29 cellular contexts compared by ENCODE assay signal in the genomic region with DNA sequence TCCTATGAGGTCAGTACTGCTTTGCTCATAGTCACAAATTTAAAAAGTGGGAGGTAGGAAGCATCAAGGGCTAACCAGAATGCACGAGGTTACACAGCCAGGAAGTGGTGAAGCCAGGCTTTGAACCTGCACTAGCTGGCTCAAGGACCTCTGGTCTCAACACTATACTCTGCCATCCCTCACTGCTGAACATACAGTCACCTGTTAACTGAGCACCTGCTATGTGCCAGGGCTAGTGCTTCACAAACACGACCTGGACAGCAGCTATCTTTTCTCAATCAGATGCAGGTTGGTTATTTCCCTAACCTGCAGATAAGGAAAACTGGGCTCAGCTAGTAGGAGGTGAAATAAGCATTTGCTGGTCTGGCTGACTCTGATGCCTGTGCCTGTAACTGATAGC.
"Had no signal": no experiment of that assay in that cellular context is flagged by ENCODE, and none has a peak within 500 bp of the region (broad histone marks: within the 10 kb centered on the region; RNA-seq: fewer than 3 reads in every experiment).

No MANE protein-coding gene starts in this region.

- H3K4me1 ChIP-seq: adrenal gland, body of pancreas, colonic mucosa had no signal

- H3K27me3 Mint-ChIP-seq: activated CD4-positive, alpha-beta memory T cell treated with anti-CD3 and anti-CD28 coated beads for 36 hours; activated CD4-positive, alpha-beta T cell treated with anti-CD3 and anti-CD28 coated beads for 36 hours; activated naive CD4-positive, alpha-beta T cell treated with anti-CD3 and anti-CD28 coated beads, Interleukin-2, amount 50 U/mL, for 24 hours; central memory CD8-positive, alpha-beta T cell had no signal

- DNase-seq: activated CD4-positive, alpha-beta memory T cell treated with anti-CD3 and anti-CD28 coated beads for 36 hours; activated CD4-positive, alpha-beta T cell treated with anti-CD3 and anti-CD28 coated beads for 36 hours; activated CD4-positive, alpha-beta T cell treated with anti-CD3 and anti-CD28 coated beads, Interleukin-2, amount 10 ng/mL, durations not matched to agents 24 days and 14 days; activated CD4-positive, CD25-positive, alpha-beta regulatory T cell; activated CD4-positive, CD25-positive, alpha-beta regulatory T cell treated with anti-CD3 and anti-CD28 coated beads, Interleukin-2, amount 50 U/mL, for 72 hours; activated CD8-positive, alpha-beta memory T cell treated with anti-CD3 and anti-CD28 coated beads, Interleukin-2, amount 10 ng/mL, durations not matched to agents 7 days and 5 days; activated CD8-positive, alpha-beta memory T cell treated with anti-CD3 and anti-CD28 coated beads, Interleukin-2, amount 50 U/mL, for 4 hours; activated CD8-positive, alpha-beta T cell treated with anti-CD3 and anti-CD28 coated beads, Interleukin-2, amount 10 ng/mL, durations not matched to agents 7 days and 5 days; activated effector memory CD4-positive, alpha-beta T cell treated with anti-CD3 and anti-CD28 coated beads, Interleukin-2, amount 50 U/mL, for 16 hours; activated naive CD4-positive, alpha-beta T cell treated with anti-CD3 and anti-CD28 coated beads for 36 hours; activated T-cell treated with anti-CD3 and anti-CD28 coated beads, Interleukin-2, amount 50 U/mL, for 1 hour; activated T-cell treated with anti-CD3 and anti-CD28 coated beads, Interleukin-2, amount 50 U/mL, for 48 hours; adrenal gland; amygdala; body of pancreas; colonic mucosa; effector CD8-positive, alpha-beta T cell; foreskin fibroblast; head of caudate nucleus; T-helper 1 cell; T-helper 17 cell; T1000 had no signal

- H3K4me3 ChIP-seq: adrenal gland, body of pancreas, cardiac muscle cell, colonic mucosa had no signal

- H3K4me3 Mint-ChIP-seq: activated CD4-positive, alpha-beta memory T cell treated with anti-CD3 and anti-CD28 coated beads for 36 hours; activated CD4-positive, alpha-beta T cell treated with anti-CD3 and anti-CD28 coated beads for 36 hours; activated CD4-positive, alpha-beta T cell treated with anti-CD3 and anti-CD28 coated beads, Interleukin-2, amount 10 ng/mL, durations not matched to agents 24 days and 14 days; activated CD8-positive, alpha-beta memory T cell treated with anti-CD3 and anti-CD28 coated beads, Interleukin-2, amount 10 ng/mL, durations not matched to agents 7 days and 5 days; activated CD8-positive, alpha-beta T cell treated with anti-CD3 and anti-CD28 coated beads, Interleukin-2, amount 10 ng/mL, durations not matched to agents 7 days and 5 days; activated naive CD4-positive, alpha-beta T cell treated with anti-CD3 and anti-CD28 coated beads for 36 hours; activated naive CD4-positive, alpha-beta T cell treated with anti-CD3 and anti-CD28 coated beads, Interleukin-2, amount 50 U/mL, for 24 hours; activated T-helper 1 cell treated with anti-CD3 and anti-CD28 coated beads, Interleukin-12 subunit alpha, Interleukin-12 subunit beta, Interleukin-2, Interleukin-4 antibody, amounts not matched to agents 30 ng/mL and 10 ng/mL and 1 ng/mL, durations not matched to agents 14 hours and 24 hours and 36 hours; central memory CD8-positive, alpha-beta T cell; T-helper 17 cell; T-helper 2 cell treated with Interferon-gamma antibody and Interleukin-4, amounts not matched to agents 5 μg/mL and 100 μg/mL, for 36 hours had no signal

- ATAC-seq: activated CD4-positive, alpha-beta T cell treated with anti-CD3 and anti-CD28 coated beads for 36 hours; activated CD8-positive, alpha-beta memory T cell treated with anti-CD3 and anti-CD28 coated beads, Interleukin-2, amount 10 ng/mL, durations not matched to agents 7 days and 5 days; activated CD8-positive, alpha-beta T cell treated with anti-CD3 and anti-CD28 coated beads, Interleukin-2, amount 10 ng/mL, durations not matched to agents 7 days and 5 days; body of pancreas; T-helper 17 cell had no signal

- H3K27ac Mint-ChIP-seq: activated CD4-positive, alpha-beta memory T cell treated with anti-CD3 and anti-CD28 coated beads for 36 hours; activated CD4-positive, alpha-beta T cell treated with anti-CD3 and anti-CD28 coated beads for 36 hours; activated CD4-positive, alpha-beta T cell treated with anti-CD3 and anti-CD28 coated beads, Interleukin-2, amount 10 ng/mL, durations not matched to agents 24 days and 14 days; activated CD8-positive, alpha-beta memory T cell treated with anti-CD3 and anti-CD28 coated beads, Interleukin-2, amount 10 ng/mL, durations not matched to agents 7 days and 5 days; activated naive CD4-positive, alpha-beta T cell treated with anti-CD3 and anti-CD28 coated beads for 36 hours; activated naive CD4-positive, alpha-beta T cell treated with anti-CD3 and anti-CD28 coated beads, Interleukin-2, amount 50 U/mL, for 24 hours; activated T-helper 1 cell treated with anti-CD3 and anti-CD28 coated beads, Interleukin-12 subunit alpha, Interleukin-12 subunit beta, Interleukin-2, Interleukin-4 antibody, amounts not matched to agents 30 ng/mL and 10 ng/mL and 1 ng/mL, durations not matched to agents 14 hours and 24 hours and 36 hours; activated T-helper 2 cell treated with anti-CD3 and anti-CD28 coated beads, Interferon-gamma antibody, Interleukin-2, Interleukin-4, amounts not matched to agents 10 μg/mL and 5 μg/mL and 100 μg/mL, durations not matched to agents 14 hours and 24 hours and 36 hours; T-helper 17 cell; T-helper 2 cell treated with Interferon-gamma antibody and Interleukin-4, amounts not matched to agents 5 μg/mL and 100 μg/mL, for 36 hours had no signal

- H3K4me1 Mint-ChIP-seq: activated CD4-positive, alpha-beta T cell treated with anti-CD3 and anti-CD28 coated beads for 36 hours; activated naive CD4-positive, alpha-beta T cell treated with anti-CD3 and anti-CD28 coated beads, Interleukin-2, amount 50 U/mL, for 24 hours had no signal

- H3K9me3 Mint-ChIP-seq: activated CD4-positive, alpha-beta memory T cell treated with anti-CD3 and anti-CD28 coated beads for 36 hours; activated CD4-positive, alpha-beta T cell treated with anti-CD3 and anti-CD28 coated beads, Interleukin-2, amount 10 ng/mL, durations not matched to agents 24 days and 14 days; activated naive CD4-positive, alpha-beta T cell treated with anti-CD3 and anti-CD28 coated beads for 36 hours; activated naive CD4-positive, alpha-beta T cell treated with anti-CD3 and anti-CD28 coated beads, Interleukin-2, amount 50 U/mL, for 24 hours; activated T-helper 1 cell treated with anti-CD3 and anti-CD28 coated beads, Interleukin-12 subunit alpha, Interleukin-12 subunit beta, Interleukin-2, Interleukin-4 antibody, amounts not matched to agents 30 ng/mL and 10 ng/mL and 1 ng/mL, durations not matched to agents 14 hours and 24 hours and 36 hours; activated T-helper 2 cell treated with anti-CD3 and anti-CD28 coated beads, Interferon-gamma antibody, Interleukin-2, Interleukin-4, amounts not matched to agents 10 μg/mL and 5 μg/mL and 100 μg/mL, durations not matched to agents 14 hours and 24 hours and 36 hours; central memory CD8-positive, alpha-beta T cell; T-helper 2 cell treated with Interferon-gamma antibody and Interleukin-4, amounts not matched to agents 5 μg/mL and 100 μg/mL, for 36 hours had no signal

- H3K9me3 ChIP-seq: adrenal gland, body of pancreas, colonic mucosa had no signal

- H3K36me3 ChIP-seq: adrenal gland, cardiac muscle cell, colonic mucosa had no signal

- H3K36me3 Mint-ChIP-seq: activated CD4-positive, alpha-beta memory T cell treated with anti-CD3 and anti-CD28 coated beads for 36 hours; activated CD8-positive, alpha-beta memory T cell treated with anti-CD3 and anti-CD28 coated beads, Interleukin-2, amount 10 ng/mL, durations not matched to agents 7 days and 5 days; activated naive CD4-positive, alpha-beta T cell treated with anti-CD3 and anti-CD28 coated beads, Interleukin-2, amount 50 U/mL, for 24 hours had no signal

- H3K27ac ChIP-seq: adrenal gland, body of pancreas, cardiac muscle cell, colonic mucosa, epithelial cell of prostate had no signal

- H3K27me3 ChIP-seq: adrenal gland, body of pancreas, cardiac muscle cell, colonic mucosa had no signal
